Comparison of ENCODE assay signal across 8 cellular contexts in the genomic region with DNA sequence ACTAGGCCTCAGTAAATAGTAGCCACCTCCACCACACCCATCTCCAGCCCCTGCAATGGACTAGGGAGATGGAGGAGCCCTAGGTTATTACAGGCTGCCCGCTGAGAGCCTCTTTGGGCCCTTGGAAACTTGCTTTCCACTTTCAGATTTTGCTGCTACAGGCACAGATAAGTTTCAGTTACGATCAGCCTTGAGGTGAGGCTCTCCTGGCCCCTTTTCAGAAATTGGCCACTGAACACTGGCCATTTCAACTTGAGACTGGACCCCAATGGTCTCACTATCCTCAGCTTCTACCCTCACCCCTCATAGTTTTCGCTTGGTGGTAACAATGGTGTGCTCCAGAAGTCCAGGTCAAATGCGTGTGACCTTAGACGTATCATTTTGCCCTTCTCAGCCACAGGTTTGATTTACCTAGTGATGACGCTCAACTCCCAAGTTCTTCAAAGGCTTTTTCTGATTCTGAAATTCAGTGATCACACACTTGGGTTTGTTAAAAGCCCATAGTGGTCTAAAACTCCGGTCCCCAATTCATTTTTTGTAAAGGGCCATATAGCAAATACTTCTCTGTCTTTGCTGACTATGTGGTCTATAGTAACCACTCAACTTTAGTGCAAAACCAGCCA. TPM values are rescaled to one million over a fixed set of nuclear protein-coding genes. Genes with fewer than 3 reads are reported as not detected.
A peak's percentile ranks its signal among the peaks of the same experiment; 100 is the strongest.
DNase-seq lines count a peak whose midpoint lies in the region; ATAC-seq and TF ChIP-seq lines count a peak whose summit lies in the region.

No MANE protein-coding gene starts in this region.

- H3K9me3 ChIP-seq in AG04450 (ENCODE audit: control insufficient read depth, insufficient read depth, low read length) (no peaks in the 10 kb centered on the region), colonic mucosa (no peaks in the 10 kb centered on the region), muscle layer of duodenum (ENCODE audit: control insufficient read depth in 1 of 2, low read length in 2 of 2) (no peaks in the 10 kb centered on the region)

- H3K27ac ChIP-seq in AG04450 (ENCODE audit: low read depth, low read length): no peak overlapping the region
- H3K27ac ChIP-seq in colonic mucosa: peak overlapping the region; percentile 77
- H3K27ac ChIP-seq in muscle layer of duodenum (ENCODE audit: low read length): peak overlapping the region; percentile 90

- intact Hi-C loops in colonic mucosa (cut with DNase I): loop anchor here (5.0 kb wide), 2 partner anchors 84 to 231 kb away; partner anchors contain the start of gene LITAFD

- DNase-seq in AG04450 (ENCODE audit: low read depth, low spot score) (no peak), LNCaP clone FGC (ENCODE audit: low read depth) (no peak), colonic mucosa (no peak)

- H3K36me3 ChIP-seq in colonic mucosa: peaks cover 15% of the 10 kb centered on the region
- peaks cover 21 to 34% of the 10 kb centered on the region in 2 donors for H3K36me3 ChIP-seq in muscle layer of duodenum (ENCODE audit: control insufficient read depth in 1 of 2, insufficient read depth in 2 of 2, low read length in 2 of 2)

- H3K4me3 ChIP-seq in AG04450 (ENCODE audit: low read depth, low read length) (peak overlapping the region; percentile 99), LNCaP clone FGC (ENCODE audit: low read depth, low read length) (peak overlapping the region; percentile 91), colonic mucosa (peak overlapping the region; percentile 90), muscle layer of duodenum (ENCODE audit: low read depth in 1 of 2, low read length in 2 of 2) (peak overlapping the region; percentile 89 to 98)

- POLR2A ChIA-PET in AG04450 (lab: Yijun Ruan, JAX): interaction anchor here (0.7 to 0.9 kb wide), 2 partner anchors 68 to 70 kb away, joined by 3 to 5 read pairs; partner anchors contain the start of gene CARHSP1

- ATAC-seq in GM21529 (IDR thresholded peaks at IDR 0.05; ENCODE audit: unreplicated experiment) (no peak), HG02885 (IDR thresholded peaks at IDR 0.05; ENCODE audit: poor library complexity, unreplicated experiment) (no peak), HG03095 (IDR thresholded peaks at IDR 0.05; ENCODE audit: unreplicated experiment) (no peak), HG03460 (IDR thresholded peaks at IDR 0.05; ENCODE audit: unreplicated experiment) (no peak)

- CTCF ChIA-PET in AG04450 (lab: Charles Lee): interaction anchor here (0.6 to 1.4 kb wide), 2 partner anchors 11 to 127 kb away, joined by 3 read pairs; no protein-coding TSS in a partner anchor

- H3K4me1 ChIP-seq in colonic mucosa (peaks cover 14% of the 10 kb centered on the region), muscle layer of duodenum (ENCODE audit: control insufficient read depth in 1 of 2, insufficient read depth in 2 of 2, low read length in 2 of 2) (peaks cover 20 to 40% of the 10 kb centered on the region in 2 donors)

- H3K9ac ChIP-seq in colonic mucosa (ENCODE audit: low read depth in 2 of 2, low read length in 2 of 2): peak overlapping the region; percentile 77 to 93

- H3K27me3 ChIP-seq in AG04450 (ENCODE audit: control insufficient read depth, insufficient read depth, low read length) (no peaks in the 10 kb centered on the region), colonic mucosa (no peaks in the 10 kb centered on the region), muscle layer of duodenum (ENCODE audit: low read depth, low read length) (no peaks in the 10 kb centered on the region)

- TF ChIP-seq CTCF in AG04450 (IDR thresholded peaks at IDR 0.05; ENCODE audit: low read depth, low read length): no peak
- TF ChIP-seq CTCF in LNCaP clone FGC (IDR thresholded peaks at IDR 0.05; ENCODE audit: control insufficient read depth, extremely low read depth, insufficient read depth): no peak
- no peak for TF ChIP-seq CTCF in colonic mucosa (IDR thresholded peaks at IDR 0.05)

RNA-seq across cellular contexts. Expression of gene PMM2, which starts 1.0 kb away (rescaled TPM):
- polyA plus RNA-seq in AG04450 (2011; rRNA removed): 37.0 TPM in 2 replicates
- 21.3 TPM in 2 replicates for polyA minus RNA-seq in AG04450 (2011; rRNA and poly(A)+ RNA removed)
- total RNA-seq in colonic mucosa: 10 to 100 TPM; 60.7 to 88.1 TPM

RNA-seq across cellular contexts. Expression of gene TMEM186, which starts 1.2 kb away (rescaled TPM):
- polyA plus RNA-seq in AG04450 (2011; rRNA removed): 7.2 and 7.7 TPM in 2 replicates
- 3.7 and 4.6 TPM in 2 replicates for polyA minus RNA-seq in AG04450 (2011; rRNA and poly(A)+ RNA removed)
- 10 to 100 TPM; 11.9 to 20.3 TPM for total RNA-seq in colonic mucosa
